Comparison of ENCODE assay signal across 8 cellular contexts in the genomic region with DNA sequence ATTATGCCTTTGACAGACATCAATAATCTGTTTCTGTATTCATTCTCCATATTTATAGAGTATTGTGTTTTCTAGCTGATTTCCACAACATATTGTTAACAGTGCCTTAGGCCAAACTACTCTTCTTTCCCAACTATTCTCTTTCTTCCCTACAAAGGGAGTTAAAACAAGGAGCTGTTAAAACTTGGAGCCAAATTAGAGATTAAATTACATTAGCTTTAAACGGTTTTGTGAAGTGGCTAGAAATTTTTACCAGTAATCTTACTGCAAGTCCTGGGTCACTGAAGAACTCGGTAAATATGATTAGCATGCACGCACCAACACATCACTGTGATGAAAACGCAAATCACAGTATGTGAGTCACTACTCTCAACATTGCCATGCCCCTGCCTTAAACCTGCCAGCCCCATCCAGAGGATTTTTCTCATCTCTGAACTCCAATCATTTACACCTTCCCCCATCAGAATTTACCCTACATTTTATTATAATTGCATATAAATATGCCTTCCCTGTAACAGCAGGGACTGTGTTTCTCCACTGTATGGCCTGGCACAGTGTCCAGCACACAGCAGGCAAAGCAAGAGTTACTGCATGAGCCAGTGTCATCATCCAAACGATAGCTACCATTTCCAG. TPM values are rescaled to one million over a fixed set of nuclear protein-coding genes. Genes with fewer than 3 reads are reported as not detected.
A peak's percentile ranks its signal among the peaks of the same experiment; 100 is the strongest.
DNase-seq lines count a peak whose midpoint lies in the region; ATAC-seq and TF ChIP-seq lines count a peak whose summit lies in the region.

No MANE protein-coding gene starts in this region.

- intact Hi-C loops in CD4-positive, alpha-beta T cell (cut with DNase I, micrococcal nuclease), result loop anchor here (1.0 to 5.0 kb wide), 6 partner anchors 44 to 943 kb away; partner anchors contain the start of genes GAS5 (in 1 of the 2), SUCO (in 1 of the 2) and ZBTB37 (in 1 of the 2)

- TF ChIP-seq CTCF in CD4-positive, alpha-beta T cell (IDR thresholded peaks at IDR 0.05), result no peak

- H3K27me3 ChIP-seq in CD4-positive, alpha-beta T cell (ENCODE audit: control insufficient read depth, insufficient read depth, low read length), result no peaks in the 10 kb centered on the region

- H3K27me3 Mint-ChIP-seq in CD4-positive, alpha-beta T cell, result no peaks in the 10 kb centered on the region
- no peaks in the 10 kb centered on the region for H3K27me3 Mint-ChIP-seq in activated naive CD8-positive, alpha-beta T cell treated with anti-CD3 and anti-CD28 coated beads, Interleukin-2, amount 50 U/mL, for 24 hours
- no peaks in the 10 kb centered on the region for H3K27me3 Mint-ChIP-seq in stimulated activated naive B cell treated with anti-CD40 and anti-IgM and Interleukin-4, amounts not matched to agents 10 μg/mL and 1 μg/mL and 100 μg/mL, for 72 hours

- H3K9me3 Mint-ChIP-seq in CD4-positive, alpha-beta T cell, result peaks cover 2% of the 10 kb centered on the region
- H3K9me3 Mint-ChIP-seq in activated naive CD8-positive, alpha-beta T cell treated with anti-CD3 and anti-CD28 coated beads, Interleukin-2, amount 50 U/mL, for 24 hours, result peaks cover 11% of the 10 kb centered on the region
- peaks cover 0 to 5% of the 10 kb centered on the region in 2 donors for H3K9me3 Mint-ChIP-seq in stimulated activated naive B cell treated with anti-CD40 and anti-IgM and Interleukin-4, amounts not matched to agents 10 μg/mL and 1 μg/mL and 100 μg/mL, for 72 hours

- H3K4me3 ChIP-seq in Jurkat, Clone E6-1 (ENCODE audit: low read length), result peak overlapping the region; percentile 70
- peak overlapping the region; percentile 90 for H3K4me3 ChIP-seq in iPS-18c (ENCODE audit: insufficient read depth, low read depth, low read length)

- H3K36me3 Mint-ChIP-seq in CD4-positive, alpha-beta T cell (ENCODE audit: low read depth), result peaks cover 50% of the 10 kb centered on the region
- H3K36me3 Mint-ChIP-seq in activated naive CD8-positive, alpha-beta T cell treated with anti-CD3 and anti-CD28 coated beads, Interleukin-2, amount 50 U/mL, for 24 hours (ENCODE audit: low read depth), result peaks cover 28% of the 10 kb centered on the region
- H3K36me3 Mint-ChIP-seq in stimulated activated naive B cell treated with anti-CD40 and anti-IgM and Interleukin-4, amounts not matched to agents 10 μg/mL and 1 μg/mL and 100 μg/mL, for 72 hours, result peaks cover 20 to 26% of the 10 kb centered on the region in 2 donors

- no peak for DNase-seq in CD4-positive, alpha-beta T cell
- no peak for DNase-seq in Jurkat, Clone E6-1 (ENCODE audit: low read depth, low spot score)
- DNase-seq in activated naive CD8-positive, alpha-beta T cell treated with anti-CD3 and anti-CD28 coated beads, Interleukin-2, amount 50 U/mL, for 24 hours, result peak; percentile 16
- no peak for DNase-seq in stimulated activated naive B cell treated with anti-CD40 and anti-IgM and Interleukin-4, amounts not matched to agents 10 μg/mL and 1 μg/mL and 100 μg/mL, for 72 hours
- no peak for DNase-seq in SW 1271 (lab: John Stamatoyannopoulos, UW)
- DNase-seq in central memory CD4-positive, alpha-beta T cell, result no peak

- peaks cover 69% of the 10 kb centered on the region for H3K4me1 Mint-ChIP-seq in CD4-positive, alpha-beta T cell (ENCODE audit: low read depth)
- H3K4me1 Mint-ChIP-seq in activated naive CD8-positive, alpha-beta T cell treated with anti-CD3 and anti-CD28 coated beads, Interleukin-2, amount 50 U/mL, for 24 hours, result peaks cover 50% of the 10 kb centered on the region
- H3K4me1 Mint-ChIP-seq in stimulated activated naive B cell treated with anti-CD40 and anti-IgM and Interleukin-4, amounts not matched to agents 10 μg/mL and 1 μg/mL and 100 μg/mL, for 72 hours, result peaks cover 27 to 47% of the 10 kb centered on the region in 2 donors

- peaks cover 5% of the 10 kb centered on the region for H3K9me3 ChIP-seq in CD4-positive, alpha-beta T cell (ENCODE audit: control insufficient read depth, low read length)
- H3K9me3 ChIP-seq in iPS-18c (ENCODE audit: control insufficient read depth, insufficient read depth, low read length), result peaks cover 10% of the 10 kb centered on the region

- peak overlapping the region; percentile 82 for H3K27ac Mint-ChIP-seq in CD4-positive, alpha-beta T cell
- peak overlapping the region; percentile 69 for H3K27ac Mint-ChIP-seq in activated naive CD8-positive, alpha-beta T cell treated with anti-CD3 and anti-CD28 coated beads, Interleukin-2, amount 50 U/mL, for 24 hours
- H3K27ac Mint-ChIP-seq in stimulated activated naive B cell treated with anti-CD40 and anti-IgM and Interleukin-4, amounts not matched to agents 10 μg/mL and 1 μg/mL and 100 μg/mL, for 72 hours, result no peak overlapping the region

- POLR2A ChIA-PET in CD4-positive, alpha-beta T cell (lab: Charles Lee), result interaction anchor here (0.5 to 3.9 kb wide), 9 partner anchors 9 to 1524 kb away, joined by 3 to 36 read pairs (median 6); partner anchors contain the start of genes CACYBP, KLHL20, RC3H1 and SUCO

- CTCF ChIA-PET in CD4-positive, alpha-beta T cell (lab: Charles Lee), result interaction anchor here (2.9 kb wide), 1 partner anchor 45 kb away, joined by 14 read pairs; no protein-coding TSS in a partner anchor

- no peak for ATAC-seq in CD4-positive, alpha-beta T cell (ENCODE audit: poor library complexity)
- ATAC-seq in activated naive CD8-positive, alpha-beta T cell treated with anti-CD3 and anti-CD28 coated beads, Interleukin-2, amount 50 U/mL, for 24 hours, result peak; percentile 30
- no peak for ATAC-seq in stimulated activated naive B cell treated with anti-CD40 and anti-IgM and Interleukin-4, amounts not matched to agents 10 μg/mL and 1 μg/mL and 100 μg/mL, for 72 hours (replicated peaks)
- no peak for ATAC-seq in GM19324 (IDR thresholded peaks at IDR 0.05; ENCODE audit: low FRiP score, unreplicated experiment)

- H3K4me3 Mint-ChIP-seq in CD4-positive, alpha-beta T cell, result peak overlapping the region; percentile 93
- H3K4me3 Mint-ChIP-seq in activated naive CD8-positive, alpha-beta T cell treated with anti-CD3 and anti-CD28 coated beads, Interleukin-2, amount 50 U/mL, for 24 hours, result peak overlapping the region; percentile 87
- H3K4me3 Mint-ChIP-seq in stimulated activated naive B cell treated with anti-CD40 and anti-IgM and Interleukin-4, amounts not matched to agents 10 μg/mL and 1 μg/mL and 100 μg/mL, for 72 hours, result peak overlapping the region; percentile 36 to 64

- peak overlapping the region; percentile 89 for H3K27ac ChIP-seq in CD4-positive, alpha-beta T cell (ENCODE audit: low read depth, low read length)

RNA-seq across cellular contexts. Expression of gene PRDX6, which starts 1.5 kb away (rescaled TPM):
- total RNA-seq in CD4-positive, alpha-beta T cell, result 100 to 1,000 TPM; 101 to 102 TPM
- polyA plus RNA-seq in Jurkat, Clone E6-1 (2012; ENCODE audit: insufficient read depth, insufficient read length), result 180 TPM
